Comparison of ENCODE assay signal across 24 cellular contexts in genomic region chr5:120586646-120587045, GRCh38.
"Had no signal": no experiment of that assay in that cellular context is flagged by ENCODE, and none has a peak within 500 bp of the region (broad histone marks: within the 10 kb centered on the region; RNA-seq: fewer than 3 reads in every experiment).

No MANE protein-coding gene starts in this region.

- H3K27ac ChIP-seq: colonic mucosa, epithelial cell of prostate, esophagus squamous epithelium, gastrocnemius medialis, heart right ventricle, left lung, lower lobe of right lung had no signal

- H3K4me1 Mint-ChIP-seq: endodermal cell had no signal

- ATAC-seq: effector memory CD8-positive, alpha-beta T cell; esophagus mucosa; gastrocnemius medialis; heart right ventricle; left cardiac atrium; left lung; left ventricle myocardium superior; lower lobe of right lung had no signal

- H3K4me3 Mint-ChIP-seq: dendritic cell treated with granulocyte-macrophage colony-stimulating factor and Interleukin-4, amounts not matched to agents 40 ng/mL and 50 ng/mL, for 4 days; effector memory CD8-positive, alpha-beta T cell; endodermal cell had no signal

- H3K27me3 ChIP-seq: colonic mucosa, esophagus squamous epithelium, gastrocnemius medialis, heart right ventricle, left lung had no signal

- H3K36me3 ChIP-seq: colonic mucosa, esophagus squamous epithelium, gastrocnemius medialis, heart right ventricle, left lung, lower lobe of right lung had no signal

- H3K9me3 Mint-ChIP-seq: endodermal cell had no signal

- DNase-seq: cerebellar nuclear complex; colonic mucosa; cortex of kidney; effector CD8-positive, alpha-beta T cell; effector memory CD8-positive, alpha-beta T cell; endodermal cell; erythroblast; esophagus squamous epithelium; foreskin fibroblast; foreskin melanocyte; gastrocnemius medialis; glutamatergic neuron; head of caudate nucleus; heart right ventricle; hippocampal formation; left cardiac atrium; left lung; left ventricle myocardium superior; lower lobe of right lung; mesenchymal stem cell; midbrain had no signal

- H3K4me3 ChIP-seq: colonic mucosa, esophagus squamous epithelium, gastrocnemius medialis, heart right ventricle, left lung, lower lobe of right lung had no signal

- H3K4me1 ChIP-seq: colonic mucosa, esophagus squamous epithelium, gastrocnemius medialis, heart right ventricle, left lung, lower lobe of right lung had no signal

- H3K27me3 Mint-ChIP-seq: dendritic cell treated with granulocyte-macrophage colony-stimulating factor and Interleukin-4, amounts not matched to agents 40 ng/mL and 50 ng/mL, for 4 days; effector memory CD8-positive, alpha-beta T cell had no signal

- H3K27ac Mint-ChIP-seq: dendritic cell treated with granulocyte-macrophage colony-stimulating factor and Interleukin-4, amounts not matched to agents 40 ng/mL and 50 ng/mL, for 4 days; effector memory CD8-positive, alpha-beta T cell; endodermal cell had no signal
